23 cellular contexts compared by ENCODE assay signal in the genomic region with DNA sequence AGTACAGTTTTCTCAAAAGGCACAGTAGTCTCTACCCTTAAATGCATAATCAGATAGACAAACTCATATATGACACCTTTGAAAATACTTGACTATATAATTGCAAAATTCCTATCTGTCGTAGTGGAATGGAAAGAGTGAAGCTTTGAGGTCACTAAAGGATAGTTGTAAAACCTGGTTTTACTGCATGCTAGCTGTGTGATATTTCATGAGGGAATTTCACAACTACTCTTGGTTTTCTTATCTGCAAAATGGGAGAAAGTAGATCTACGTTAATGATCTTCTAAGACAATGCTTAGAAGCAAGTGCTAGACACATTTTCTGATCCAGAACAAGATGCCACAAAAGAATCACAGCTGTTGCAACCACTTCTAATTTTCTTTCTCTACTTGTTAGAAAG.
DNase-seq lines count a peak whose midpoint lies in the region; ATAC-seq, FAIRE-seq and TF ChIP-seq lines count a peak whose summit lies in the region.
"Had no signal": no experiment of that assay in that cellular context is flagged by ENCODE, and none has a peak within 500 bp of the region (broad histone marks: within the 10 kb centered on the region; RNA-seq: fewer than 3 reads in every experiment).

No MANE protein-coding gene starts in this region.

- no peaks in the 10 kb centered on the region for H3K4me1 ChIP-seq in keratinocyte (ENCODE audit: control insufficient read depth, extremely low read depth, insufficient read depth, low read length)
- H3K4me1 ChIP-seq in trophoblast cell (ENCODE audit: control insufficient read depth in 1 of 2, insufficient read depth in 2 of 2, low read length in 2 of 2), result no peaks in the 10 kb centered on the region
- H3K4me1 ChIP-seq: BE2C, BLaER1 had no signal

- no peak overlapping the region for H2BK12ac ChIP-seq in trophoblast cell (ENCODE audit: low read length)

- H4K91ac ChIP-seq in trophoblast cell (ENCODE audit: low read depth, low read length), result no peak overlapping the region

- no peak overlapping the region for H2AFZ ChIP-seq in keratinocyte (ENCODE audit: control insufficient read depth, low read length)
- H2AFZ ChIP-seq in trophoblast cell (ENCODE audit: insufficient read depth, low read length, poor library complexity), result no peak overlapping the region

- ATAC-seq in GM18505 (IDR thresholded peaks at IDR 0.05; ENCODE audit: unreplicated experiment) (no peak), left ventricle myocardium superior (no peak)
- ATAC-seq: GM12878 had no signal

- no peak overlapping the region for H4K12ac ChIP-seq in trophoblast cell (ENCODE audit: low read depth, low read length)

- TF ChIP-seq POLR2A in GM18505 (IDR thresholded peaks at IDR 0.05; ENCODE audit: borderline replicate concordance, extremely low read depth, insufficient read depth, insufficient read length), result no peak

- no peak overlapping the region for H3K14ac ChIP-seq in trophoblast cell (ENCODE audit: low read length)

- no CpG with 5 or more reads among the region's 2 CpGs for WGBS in trophoblast cell (ENCODE audit: extremely low coverage, insufficient coverage, insufficient read length)

- no peak overlapping the region for H2BK5ac ChIP-seq in trophoblast cell (ENCODE audit: low read depth, low read length, poor library complexity)

- intact Hi-C loops in head of caudate nucleus (cut with DNase I), result no loop called here
- intact Hi-C loops in left ventricle myocardium superior (cut with micrococcal nuclease), result loop anchor here (10.0 kb wide), 1 partner anchor 65 kb away; no protein-coding TSS in a partner anchor

- TF ChIP-seq CTCF in fibroblast of villous mesenchyme (IDR thresholded peaks at IDR 0.05; ENCODE audit: insufficient read depth, low read depth, low read length) (no peak), keratinocyte (optimal IDR thresholded peaks at IDR 0.05 in 1 of 3, IDR thresholded peaks at IDR 0.05 in 1 of 3, conservative IDR thresholded peaks at IDR 0.05 in 1 of 3; ENCODE audit: extremely low read depth in 1 of 3, insufficient read depth in 2 of 3, low read length in 3 of 3) (no peak)

- H2AK5ac ChIP-seq in trophoblast cell (ENCODE audit: low read length), result no peak overlapping the region

- no peak overlapping the region for H4K8ac ChIP-seq in trophoblast cell (ENCODE audit: low read depth, low read length)

- H3K18ac ChIP-seq in trophoblast cell (ENCODE audit: low read length), result no peak overlapping the region

- H3K36me3 ChIP-seq in keratinocyte (ENCODE audit: control insufficient read depth in 2 of 2, extremely low read depth in 1 of 2, insufficient read depth in 2 of 2, low read length in 2 of 2) (no peaks in the 10 kb centered on the region), trophoblast cell (ENCODE audit: control insufficient read depth in 1 of 2, insufficient read depth in 2 of 2, low read length in 2 of 2) (no peaks in the 10 kb centered on the region)
- H3K36me3 ChIP-seq: BE2C, BLaER1 had no signal

- H3K23ac ChIP-seq in trophoblast cell (ENCODE audit: low read length), result no peak overlapping the region

- H3K9ac ChIP-seq in keratinocyte (ENCODE audit: control insufficient read depth, extremely low read depth, insufficient read depth, low read length) (no peak overlapping the region), trophoblast cell (ENCODE audit: low read length) (no peak overlapping the region)
- H3K9ac ChIP-seq: BLaER1 had no signal

- H3K9me3 ChIP-seq in keratinocyte (ENCODE audit: control insufficient read depth, low read depth, low read length), result no peaks in the 10 kb centered on the region
- no peaks in the 10 kb centered on the region for H3K9me3 ChIP-seq in trophoblast cell (ENCODE audit: insufficient read depth, low read depth, low read length)
- H3K9me3 ChIP-seq: BE2C, BLaER1 had no signal

- no peak overlapping the region for H3K4ac ChIP-seq in trophoblast cell (ENCODE audit: low read depth, low read length)

- no peaks in the 10 kb centered on the region for H4K20me1 ChIP-seq in keratinocyte (ENCODE audit: control insufficient read depth, extremely low read depth, insufficient read depth, low read length)
- H4K20me1 ChIP-seq: BLaER1 had no signal

- H3K4me3 ChIP-seq in fibroblast of villous mesenchyme (ENCODE audit: low read depth, low read length) (no peak overlapping the region), keratinocyte (ENCODE audit: control insufficient read depth in 2 of 3, extremely low read depth in 1 of 3, insufficient read depth in 2 of 3, low read depth in 1 of 3, low read length in 3 of 3) (no peak overlapping the region), trophoblast cell (ENCODE audit: low read depth, low read length) (no peak overlapping the region)
- H3K4me3 ChIP-seq: BLaER1, GM12878 had no signal

- H3K79me2 ChIP-seq in keratinocyte (ENCODE audit: control insufficient read depth, insufficient read depth, low read length) (no peaks in the 10 kb centered on the region), trophoblast cell (ENCODE audit: control insufficient read depth, insufficient read depth, low read length, poor library complexity) (no peaks in the 10 kb centered on the region)

- no peaks in the 10 kb centered on the region for H3K9me1 ChIP-seq in keratinocyte (ENCODE audit: control insufficient read depth, extremely low read depth, insufficient read depth, low read length)

- DNase-seq in fibroblast of villous mesenchyme (ENCODE audit: low read depth) (peak; percentile 27), keratinocyte (ENCODE audit: low read depth, low spot score) (no peak), trophoblast cell (peak; percentile 34 to 95), head of caudate nucleus (no peak), left ventricle myocardium superior (no peak)
- DNase-seq: 8988T; ACHN; BE2C; C1 segment of cervical spinal cord; CD4-positive, alpha-beta memory T cell; CD4-positive, CD25-positive, alpha-beta regulatory T cell; CD8-positive, alpha-beta memory T cell; COR-L47; DMS 273 treated with DMSO at 0.1 percent for 48 hours; DMS153; DMS79; DND-41; GDM1 had no signal

- H3K27me3 ChIP-seq in keratinocyte (ENCODE audit: control insufficient read depth, extremely low read depth, insufficient read depth, low read length), result no peaks in the 10 kb centered on the region
- no peaks in the 10 kb centered on the region for H3K27me3 ChIP-seq in trophoblast cell (ENCODE audit: insufficient read depth, low read length)
- H3K27me3 ChIP-seq: BE2C, BLaER1 had no signal

- no peaks in the 10 kb centered on the region for H3K79me1 ChIP-seq in trophoblast cell (ENCODE audit: low read length)

- no peak overlapping the region for H3K4me2 ChIP-seq in keratinocyte (ENCODE audit: control insufficient read depth, extremely low read depth, insufficient read depth, low read depth, low read length)
- no peak overlapping the region for H3K4me2 ChIP-seq in trophoblast cell (ENCODE audit: low read length)
- H3K4me2 ChIP-seq: BLaER1 had no signal

- dilution Hi-C loops in keratinocyte (cut with MboI; ENCODE audit: extremely low pct_ligation_motif_present, low sequenced_read_pairs), result no loop called here

- H3K27ac ChIP-seq in keratinocyte (ENCODE audit: control insufficient read depth, insufficient read depth, low read length) (no peak overlapping the region), trophoblast cell (ENCODE audit: low read depth, low read length) (no peak overlapping the region)
- H3K27ac ChIP-seq: BLaER1 had no signal

- peak; percentile 59 for FAIRE-seq in keratinocyte (lab: Jason Lieb, UNC)
- FAIRE-seq: A204.1, GM12878, GM12892 had no signal

- H2BK120ac ChIP-seq in trophoblast cell (ENCODE audit: insufficient read depth, low read length, poor library complexity), result no peak overlapping the region

Comparison
In these comparisons a context has a peak if more than half of its experiments do, and no peak if none do; other contexts are left out.
1. DNase-seq: peak in fibroblast of villous mesenchyme (single experiment) and trophoblast cell (2 of 2); none in keratinocyte (single experiment), head of caudate nucleus (0 of 42) and left ventricle myocardium superior (single experiment).